In the genomic region with DNA sequence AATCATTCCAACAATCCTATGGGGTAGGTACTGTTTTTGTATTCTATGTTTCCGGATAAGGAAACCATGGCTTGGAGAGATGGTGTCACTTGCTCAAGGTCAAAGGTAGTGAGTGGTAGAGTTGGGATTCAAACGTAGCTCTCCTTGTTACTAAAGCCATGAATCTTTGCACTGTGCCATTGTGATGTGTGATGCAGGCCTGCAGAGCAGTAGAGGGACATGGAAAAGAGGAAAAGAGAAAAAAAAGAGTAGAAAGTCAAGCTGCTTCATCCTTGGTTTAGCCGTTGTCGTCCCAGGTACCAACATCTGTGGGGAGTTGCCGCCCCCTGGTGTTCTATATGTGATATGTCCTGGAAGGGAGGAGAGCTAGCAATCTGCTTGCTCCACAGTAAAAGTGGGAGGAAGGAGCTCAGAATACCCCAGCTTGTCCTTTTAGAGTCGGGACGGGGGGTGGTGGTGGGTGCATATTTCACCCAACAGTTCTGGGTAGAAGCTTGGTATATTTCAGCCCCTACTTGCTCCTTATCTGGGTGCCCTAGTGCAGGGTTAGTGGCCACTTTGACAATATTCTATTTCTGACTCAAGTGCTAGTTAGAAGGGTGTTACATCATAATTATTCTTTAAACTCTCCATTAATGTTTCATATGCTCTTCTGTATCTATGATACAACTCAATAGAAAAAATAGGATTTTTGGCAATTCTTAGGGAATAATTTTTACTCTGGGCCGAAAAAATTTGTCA, we compare ENCODE assay signal across 8 cellular contexts.
A peak's percentile ranks its signal among the peaks of the same experiment; 100 is the strongest.
DNase-seq lines count a peak whose midpoint lies in the region; ATAC-seq and TF ChIP-seq lines count a peak whose summit lies in the region.

No MANE protein-coding gene starts in this region.

- DNase-seq in A172 (ENCODE audit: low spot score) = peak; percentile 64
- DNase-seq in NCI-H2107 treated with DMSO at 0.1 percent for 48 hours (lab: John Stamatoyannopoulos, UW; ENCODE audit: unreplicated experiment) = peak; percentile 88
- DNase-seq in UCSD-AML1 (lab: John Stamatoyannopoulos, UW; ENCODE audit: unreplicated experiment) = peak; percentile 64
- peak; percentile 77 to 82 (median 80) for DNase-seq in body of pancreas
- peak; percentile 68 for DNase-seq in iPS DF 6.9 (ENCODE audit: low read depth, low spot score)
- DNase-seq in stimulated activated CD4-positive, alpha-beta T cell treated with anti-CD3 and anti-CD28 coated beads, Interleukin-12 subunit alpha, Interleukin-12 subunit beta, amount 100 ng/mL, for 24 hours (ENCODE audit: low read depth in 2 of 2) = peak; percentile 55 to 61

- no peak for TF ChIP-seq POLR2A in body of pancreas (IDR thresholded peaks at IDR 0.05)

- H3K9me3 ChIP-seq in body of pancreas (no peaks in the 10 kb centered on the region), iPS DF 6.9 (ENCODE audit: control insufficient read depth, insufficient read depth, low read length) (no peaks in the 10 kb centered on the region)

- H3K4me3 ChIP-seq in body of pancreas (no peak overlapping the region), iPS DF 6.9 (ENCODE audit: low read length) (no peak overlapping the region)

- intact Hi-C loops in body of pancreas (cut with DNase I) = loop anchor here (5.0 kb wide), 1 partner anchor 161 kb away; no protein-coding TSS in a partner anchor

- peak; percentile 33 to 94 (median 91) for TF ChIP-seq CTCF in body of pancreas (IDR thresholded peaks at IDR 0.05)

- H3K4me1 ChIP-seq in body of pancreas (peaks cover 16% of the 10 kb centered on the region), iPS DF 6.9 (ENCODE audit: control insufficient read depth, insufficient read depth, low read length) (peaks cover 4% of the 10 kb centered on the region; the same call in 1 of the 2 replicates)

- H3K27me3 ChIP-seq in body of pancreas = no peaks in the 10 kb centered on the region
- no peaks in the 10 kb centered on the region for H3K27me3 ChIP-seq in iPS DF 6.9 (ENCODE audit: control insufficient read depth, insufficient read depth, low read length)

- H3K36me3 ChIP-seq in body of pancreas (replicated peaks in 1 of 2; ENCODE audit: insufficient read depth in 1 of 2, low read depth in 2 of 2) (no peaks in the 10 kb centered on the region), iPS DF 6.9 (ENCODE audit: control insufficient read depth, insufficient read depth, low read length) (no peaks in the 10 kb centered on the region)

- H3K27ac ChIP-seq in body of pancreas = no peak overlapping the region
- H3K27ac ChIP-seq in iPS DF 6.9 (ENCODE audit: low read length) = no peak overlapping the region

- 16% methylated on average over 8 of the region's 8 CpGs for WGBS in body of pancreas, 2 donors
- WGBS in iPS DF 6.9 (ENCODE audit: insufficient coverage, insufficient read length) = no CpG with 5 or more reads among the region's 8 CpGs

- peak; percentile 44 for ATAC-seq in GM18498 (IDR thresholded peaks at IDR 0.05; ENCODE audit: unreplicated experiment)
- ATAC-seq in body of pancreas = peak; percentile 82
- no peak for ATAC-seq in HG03039 (IDR thresholded peaks at IDR 0.05; ENCODE audit: unreplicated experiment)
